Comparison of ENCODE assay signal across 40 cellular contexts in genomic region chr10:98067165-98067564, GRCh38. TPM values are rescaled to one million over a fixed set of nuclear protein-coding genes. Genes with fewer than 3 reads are reported as not detected.
"Had no signal": no experiment of that assay in that cellular context is flagged by ENCODE, and none has a peak within 500 bp of the region (broad histone marks: within the 10 kb centered on the region; RNA-seq: fewer than 3 reads in every experiment).

No MANE protein-coding gene starts in this region.

- H3K4me3 ChIP-seq: adrenal gland, body of pancreas, esophagus squamous epithelium, gastroesophageal sphincter, heart right ventricle had no signal

- H3K4me1 Mint-ChIP-seq: activated CD4-positive, alpha-beta T cell treated with anti-CD3 and anti-CD28 coated beads for 36 hours; activated CD4-positive, alpha-beta T cell treated with anti-CD3 and anti-CD28 coated beads, Interleukin-2, amount 10 ng/mL, durations not matched to agents 24 days and 14 days; activated CD8-positive, alpha-beta memory T cell treated with anti-CD3 and anti-CD28 coated beads, Interleukin-2, amount 10 ng/mL, durations not matched to agents 7 days and 5 days; activated naive CD4-positive, alpha-beta T cell treated with anti-CD3 and anti-CD28 coated beads, Interleukin-2, amount 50 U/mL, for 24 hours; activated naive CD8-positive, alpha-beta T cell treated with anti-CD3 and anti-CD28 coated beads for 36 hours; activated naive CD8-positive, alpha-beta T cell treated with anti-CD3 and anti-CD28 coated beads, Interleukin-2, amount 50 U/mL, for 24 hours; T-helper 17 cell had no signal

- DNase-seq: activated CD4-positive, alpha-beta memory T cell treated with anti-CD3 and anti-CD28 coated beads for 36 hours; activated CD4-positive, alpha-beta T cell treated with anti-CD3 and anti-CD28 coated beads for 36 hours; activated CD4-positive, alpha-beta T cell treated with anti-CD3 and anti-CD28 coated beads, Interleukin-2, amount 10 ng/mL, durations not matched to agents 24 days and 14 days; activated CD4-positive, CD25-positive, alpha-beta regulatory T cell; activated CD4-positive, CD25-positive, alpha-beta regulatory T cell treated with anti-CD3 and anti-CD28 coated beads, Interleukin-2, amount 50 U/mL, for 72 hours; activated CD8-positive, alpha-beta memory T cell treated with anti-CD3 and anti-CD28 coated beads, Interleukin-2, amount 10 ng/mL, durations not matched to agents 7 days and 5 days; activated CD8-positive, alpha-beta memory T cell treated with anti-CD3 and anti-CD28 coated beads, Interleukin-2, amount 50 U/mL, for 4 hours; activated CD8-positive, alpha-beta T cell treated with anti-CD3 and anti-CD28 coated beads, Interleukin-2, amount 10 ng/mL, durations not matched to agents 7 days and 5 days; activated effector memory CD4-positive, alpha-beta T cell treated with anti-CD3 and anti-CD28 coated beads, Interleukin-2, amount 50 U/mL, for 16 hours; activated naive CD4-positive, alpha-beta T cell treated with anti-CD3 and anti-CD28 coated beads for 36 hours; activated naive CD8-positive, alpha-beta T cell treated with anti-CD3 and anti-CD28 coated beads for 36 hours; activated naive CD8-positive, alpha-beta T cell treated with anti-CD3 and anti-CD28 coated beads, Interleukin-2, amount 50 U/mL, for 24 hours; activated T-cell treated with anti-CD3 and anti-CD28 coated beads, Interleukin-2, amount 50 U/mL, for 1 hour; activated T-cell treated with anti-CD3 and anti-CD28 coated beads, Interleukin-2, amount 50 U/mL, for 48 hours; adrenal gland; amygdala; aorta; body of pancreas; caudate nucleus; cortex of kidney; dermis blood vessel endothelial cell; effector CD4-positive, alpha-beta T cell; esophagus squamous epithelium; foreskin melanocyte; heart right ventricle; T-helper 17 cell; T1000; WERI-Rb-1 had no signal

- H3K36me3 ChIP-seq: adrenal gland, esophagus squamous epithelium, gastroesophageal sphincter, heart right ventricle, WERI-Rb-1 had no signal

- H3K4me3 Mint-ChIP-seq: activated CD4-positive, alpha-beta memory T cell treated with anti-CD3 and anti-CD28 coated beads for 36 hours; activated CD4-positive, alpha-beta T cell treated with anti-CD3 and anti-CD28 coated beads for 36 hours; activated CD4-positive, alpha-beta T cell treated with anti-CD3 and anti-CD28 coated beads, Interleukin-2, amount 10 ng/mL, durations not matched to agents 24 days and 14 days; activated CD8-positive, alpha-beta memory T cell treated with anti-CD3 and anti-CD28 coated beads, Interleukin-2, amount 10 ng/mL, durations not matched to agents 7 days and 5 days; activated CD8-positive, alpha-beta T cell treated with anti-CD3 and anti-CD28 coated beads, Interleukin-2, amount 10 ng/mL, durations not matched to agents 7 days and 5 days; activated naive CD4-positive, alpha-beta T cell treated with anti-CD3 and anti-CD28 coated beads for 36 hours; activated naive CD4-positive, alpha-beta T cell treated with anti-CD3 and anti-CD28 coated beads, Interleukin-2, amount 50 U/mL, for 24 hours; activated naive CD8-positive, alpha-beta T cell treated with anti-CD3 and anti-CD28 coated beads for 36 hours; activated naive CD8-positive, alpha-beta T cell treated with anti-CD3 and anti-CD28 coated beads, Interleukin-2, amount 50 U/mL, for 24 hours; activated T-helper 1 cell treated with anti-CD3 and anti-CD28 coated beads, Interleukin-12 subunit alpha, Interleukin-12 subunit beta, Interleukin-2, Interleukin-4 antibody, amounts not matched to agents 30 ng/mL and 10 ng/mL and 1 ng/mL, durations not matched to agents 14 hours and 24 hours and 36 hours; T-helper 17 cell; T-helper 2 cell treated with Interferon-gamma antibody and Interleukin-4, amounts not matched to agents 5 μg/mL and 100 μg/mL, for 36 hours had no signal

- H3K27me3 ChIP-seq: body of pancreas had no signal

- FAIRE-seq: colon, endometrium, endothelial cell of umbilical vein had no signal

- H3K27ac ChIP-seq: adrenal gland, body of pancreas, epithelial cell of prostate, esophagus squamous epithelium, gastroesophageal sphincter, heart right ventricle, WERI-Rb-1 had no signal

- H3K36me3 Mint-ChIP-seq: activated CD4-positive, alpha-beta memory T cell treated with anti-CD3 and anti-CD28 coated beads for 36 hours; activated CD8-positive, alpha-beta memory T cell treated with anti-CD3 and anti-CD28 coated beads, Interleukin-2, amount 10 ng/mL, durations not matched to agents 7 days and 5 days; activated naive CD4-positive, alpha-beta T cell treated with anti-CD3 and anti-CD28 coated beads, Interleukin-2, amount 50 U/mL, for 24 hours; activated naive CD8-positive, alpha-beta T cell treated with anti-CD3 and anti-CD28 coated beads for 36 hours had no signal

- H3K4me1 ChIP-seq: adrenal gland, body of pancreas, esophagus squamous epithelium, gastroesophageal sphincter, heart right ventricle had no signal

- H3K27ac Mint-ChIP-seq: activated CD4-positive, alpha-beta memory T cell treated with anti-CD3 and anti-CD28 coated beads for 36 hours; activated CD4-positive, alpha-beta T cell treated with anti-CD3 and anti-CD28 coated beads for 36 hours; activated CD4-positive, alpha-beta T cell treated with anti-CD3 and anti-CD28 coated beads, Interleukin-2, amount 10 ng/mL, durations not matched to agents 24 days and 14 days; activated CD8-positive, alpha-beta memory T cell treated with anti-CD3 and anti-CD28 coated beads, Interleukin-2, amount 10 ng/mL, durations not matched to agents 7 days and 5 days; activated CD8-positive, alpha-beta T cell treated with anti-CD3 and anti-CD28 coated beads, Interleukin-2, amount 10 ng/mL, durations not matched to agents 7 days and 5 days; activated naive CD4-positive, alpha-beta T cell treated with anti-CD3 and anti-CD28 coated beads for 36 hours; activated naive CD4-positive, alpha-beta T cell treated with anti-CD3 and anti-CD28 coated beads, Interleukin-2, amount 50 U/mL, for 24 hours; activated naive CD8-positive, alpha-beta T cell treated with anti-CD3 and anti-CD28 coated beads for 36 hours; activated naive CD8-positive, alpha-beta T cell treated with anti-CD3 and anti-CD28 coated beads, Interleukin-2, amount 50 U/mL, for 24 hours; activated T-helper 1 cell treated with anti-CD3 and anti-CD28 coated beads, Interleukin-12 subunit alpha, Interleukin-12 subunit beta, Interleukin-2, Interleukin-4 antibody, amounts not matched to agents 30 ng/mL and 10 ng/mL and 1 ng/mL, durations not matched to agents 14 hours and 24 hours and 36 hours; activated T-helper 2 cell treated with anti-CD3 and anti-CD28 coated beads, Interferon-gamma antibody, Interleukin-2, Interleukin-4, amounts not matched to agents 10 μg/mL and 5 μg/mL and 100 μg/mL, durations not matched to agents 14 hours and 24 hours and 36 hours; T-helper 17 cell; T-helper 2 cell treated with Interferon-gamma antibody and Interleukin-4, amounts not matched to agents 5 μg/mL and 100 μg/mL, for 36 hours had no signal

- H3K9me3 Mint-ChIP-seq: activated CD4-positive, alpha-beta memory T cell treated with anti-CD3 and anti-CD28 coated beads for 36 hours; activated CD4-positive, alpha-beta T cell treated with anti-CD3 and anti-CD28 coated beads, Interleukin-2, amount 10 ng/mL, durations not matched to agents 24 days and 14 days; activated naive CD4-positive, alpha-beta T cell treated with anti-CD3 and anti-CD28 coated beads for 36 hours; activated naive CD4-positive, alpha-beta T cell treated with anti-CD3 and anti-CD28 coated beads, Interleukin-2, amount 50 U/mL, for 24 hours; activated naive CD8-positive, alpha-beta T cell treated with anti-CD3 and anti-CD28 coated beads for 36 hours; activated T-helper 1 cell treated with anti-CD3 and anti-CD28 coated beads, Interleukin-12 subunit alpha, Interleukin-12 subunit beta, Interleukin-2, Interleukin-4 antibody, amounts not matched to agents 30 ng/mL and 10 ng/mL and 1 ng/mL, durations not matched to agents 14 hours and 24 hours and 36 hours; activated T-helper 2 cell treated with anti-CD3 and anti-CD28 coated beads, Interferon-gamma antibody, Interleukin-2, Interleukin-4, amounts not matched to agents 10 μg/mL and 5 μg/mL and 100 μg/mL, durations not matched to agents 14 hours and 24 hours and 36 hours; T-helper 2 cell treated with Interferon-gamma antibody and Interleukin-4, amounts not matched to agents 5 μg/mL and 100 μg/mL, for 36 hours had no signal

- ATAC-seq: activated CD4-positive, alpha-beta T cell treated with anti-CD3 and anti-CD28 coated beads for 36 hours; activated CD8-positive, alpha-beta memory T cell treated with anti-CD3 and anti-CD28 coated beads, Interleukin-2, amount 10 ng/mL, durations not matched to agents 7 days and 5 days; activated CD8-positive, alpha-beta T cell treated with anti-CD3 and anti-CD28 coated beads, Interleukin-2, amount 10 ng/mL, durations not matched to agents 7 days and 5 days; activated naive CD8-positive, alpha-beta T cell treated with anti-CD3 and anti-CD28 coated beads, Interleukin-2, amount 50 U/mL, for 24 hours; body of pancreas; gastroesophageal sphincter; heart right ventricle; T-helper 17 cell had no signal

- H3K9me3 ChIP-seq: adrenal gland, body of pancreas, esophagus squamous epithelium, gastroesophageal sphincter had no signal

RNA-seq across cellular contexts. Expression of gene CRTAC1, which starts 36.7 kb away (rescaled TPM):
- total RNA-seq: activated CD4-positive, alpha-beta memory T cell treated with anti-CD3 and anti-CD28 coated beads for 36 hours; activated CD4-positive, alpha-beta T cell treated with anti-CD3 and anti-CD28 coated beads for 36 hours; activated CD4-positive, alpha-beta T cell treated with anti-CD3 and anti-CD28 coated beads, Interleukin-2, amount 10 ng/mL, durations not matched to agents 24 days and 14 days; activated CD8-positive, alpha-beta memory T cell treated with anti-CD3 and anti-CD28 coated beads for 36 hours; activated CD8-positive, alpha-beta memory T cell treated with anti-CD3 and anti-CD28 coated beads, Interleukin-2, amount 10 ng/mL, durations not matched to agents 7 days and 5 days; activated CD8-positive, alpha-beta T cell treated with anti-CD3 and anti-CD28 coated beads, Interleukin-2, amount 10 ng/mL, durations not matched to agents 7 days and 5 days; activated naive CD4-positive, alpha-beta T cell treated with anti-CD3 and anti-CD28 coated beads for 36 hours; activated naive CD8-positive, alpha-beta T cell treated with anti-CD3 and anti-CD28 coated beads for 36 hours; activated T-helper 1 cell treated with anti-CD3 and anti-CD28 coated beads, Interleukin-12 subunit alpha, Interleukin-12 subunit beta, Interleukin-2, Interleukin-4 antibody, amounts not matched to agents 30 ng/mL and 10 ng/mL and 1 ng/mL, durations not matched to agents 14 hours and 24 hours and 36 hours; activated T-helper 2 cell treated with anti-CD3 and anti-CD28 coated beads, Interferon-gamma antibody, Interleukin-2, Interleukin-4, amounts not matched to agents 10 μg/mL and 5 μg/mL and 100 μg/mL, durations not matched to agents 14 hours and 24 hours and 36 hours; fibroblast of lung; fibroblast of villous mesenchyme; T-helper 17 cell had no signal
- polyA plus RNA-seq: fibroblast of lung had no signal
